In the genomic region with DNA sequence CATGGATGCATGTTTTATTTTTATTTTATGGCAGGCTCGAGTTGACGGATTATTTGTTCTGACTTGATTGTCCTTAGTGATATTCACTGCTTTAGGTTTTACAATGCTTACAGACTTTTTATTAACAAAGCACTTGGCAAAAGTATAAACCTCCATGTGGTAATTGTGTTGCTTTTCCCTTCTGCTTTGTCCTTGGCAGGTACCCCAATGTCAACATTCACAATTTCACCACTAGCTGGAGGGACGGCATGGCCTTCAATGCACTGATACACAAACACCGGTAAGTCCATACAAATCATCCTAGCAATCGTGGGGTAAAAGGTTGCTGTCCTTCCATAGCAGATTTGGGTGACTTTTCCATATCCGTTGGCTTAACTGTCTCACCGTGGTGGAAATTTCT, we compare ENCODE assay signal across 11 cellular contexts.
"Had no signal": no experiment of that assay in that cellular context is flagged by ENCODE, and none has a peak within 500 bp of the region (broad histone marks: within the 10 kb centered on the region; RNA-seq: fewer than 3 reads in every experiment).

No MANE protein-coding gene starts in this region.

- H3K4me3 ChIP-seq: coronary artery, tibial nerve had no signal

- H3K9me3 ChIP-seq: tibial nerve had no signal

- ATAC-seq: activated T-cell treated with anti-CD3 and anti-CD28 coated beads, Interleukin-2, amount 50 U/mL, for 72 hours had no signal

- H3K27me3 ChIP-seq: tibial nerve had no signal

- DNase-seq: activated CD4-positive, alpha-beta T cell treated with anti-CD3 and anti-CD28 coated beads for 1 hour; activated CD4-positive, alpha-beta T cell treated with anti-CD3 and anti-CD28 coated beads, Interleukin-2, amount 50 U/mL, for 48 hours; activated T-cell treated with anti-CD3 and anti-CD28 coated beads, Interleukin-2, amount 50 U/mL, for 72 hours; caudate nucleus; effector CD4-positive, alpha-beta T cell; immature natural killer cell; SHP77 treated with DMSO at 0.1 percent for 48 hours; stimulated activated CD4-positive, alpha-beta T cell treated with anti-CD3 and anti-CD28 coated beads, Interleukin-15, amount 100 ng/mL, for 24 hours; stimulated activated CD4-positive, alpha-beta T cell treated with anti-CD3 and anti-CD28 coated beads, Interleukin-4, amount 100 ng/mL, for 24 hours had no signal
